Comparison of ENCODE assay signal across 8 cellular contexts in the genomic region with DNA sequence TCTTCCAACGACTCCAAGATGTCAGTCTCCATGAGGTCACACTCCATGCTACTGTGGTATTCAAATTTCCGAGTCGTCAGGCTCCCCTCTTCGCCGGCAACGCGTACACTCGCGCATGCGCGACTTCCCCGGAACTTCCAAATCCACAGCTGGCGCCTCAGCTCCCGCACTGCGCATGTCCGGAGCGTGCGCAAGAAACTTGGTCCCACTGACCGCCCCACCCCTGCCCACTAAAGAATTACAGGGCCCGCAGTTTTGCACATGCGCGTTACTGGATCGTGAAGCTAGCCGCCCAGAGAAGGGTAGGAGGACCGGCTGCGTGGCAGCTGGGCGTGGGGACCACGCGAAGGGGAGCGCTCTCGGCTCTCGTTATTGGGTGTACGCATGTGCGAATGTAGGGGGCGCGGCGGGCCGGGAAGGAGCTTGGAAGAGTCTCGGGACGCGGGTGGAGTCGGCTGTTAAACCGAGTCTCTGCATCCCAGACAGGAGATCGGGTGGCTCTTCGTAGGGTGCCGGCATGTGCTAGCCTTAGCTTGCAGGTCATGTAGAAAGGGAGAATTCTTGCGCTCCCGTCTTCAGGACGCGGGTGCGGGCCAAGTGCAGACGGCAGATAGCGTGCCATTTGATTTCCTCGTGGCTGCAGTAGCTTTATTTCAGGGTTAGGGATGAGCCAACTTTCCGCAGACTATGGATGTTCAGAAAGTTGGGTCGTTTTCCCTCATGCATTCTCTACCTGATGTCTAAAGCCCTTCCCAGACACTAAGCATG. TPM values are rescaled to one million over a fixed set of nuclear protein-coding genes. Genes with fewer than 3 reads are reported as not detected.
DNase-seq lines count a peak whose midpoint lies in the region; ATAC-seq, FAIRE-seq and TF ChIP-seq lines count a peak whose summit lies in the region.

A gene (minus strand): TSS at position 125 of the 768 bp plus-strand sequence. CDS start 78 bp downstream, at position 47.

- intact Hi-C loops in esophagus muscularis mucosa (cut with DNase I), result no loop called here

- H3K4me3 ChIP-seq in DND-41 (ENCODE audit: low read depth in 1 of 2, low read length in 2 of 2) (peak within 1 kb of the TSS; percentile 43 to 78; a peak in 3 of 4 replicates), esophagus muscularis mucosa (peak within 1 kb of the TSS; percentile 68 to 96 (median 90)), muscle layer of duodenum (ENCODE audit: low read depth in 1 of 2, low read length in 2 of 2) (peak within 1 kb of the TSS; percentile 91 to 99)

- H3K36me3 Mint-ChIP-seq in activated T-cell treated with anti-CD3 and anti-CD28 coated beads, Interleukin-2, amount 50 U/mL, for 72 hours (ENCODE audit: insufficient read depth in 2 of 2), result peaks cover 0 to 3% of the 10 kb centered on the region in 2 donors

- peaks cover 44% of the 10 kb centered on the region for H3K4me1 Mint-ChIP-seq in activated T-cell treated with anti-CD3 and anti-CD28 coated beads, Interleukin-2, amount 50 U/mL, for 72 hours (ENCODE audit: low read depth)

- H3K27me3 ChIP-seq in DND-41 (ENCODE audit: insufficient read depth, low read length, poor library complexity) (no peaks in the 10 kb centered on the region), esophagus muscularis mucosa (no peaks in the 10 kb centered on the region), muscle layer of duodenum (ENCODE audit: low read depth, low read length) (no peaks in the 10 kb centered on the region)

- H3K27ac Mint-ChIP-seq in activated T-cell treated with anti-CD3 and anti-CD28 coated beads, Interleukin-2, amount 50 U/mL, for 72 hours, result peak within 1 kb of the TSS; percentile 94

- H3K4me3 Mint-ChIP-seq in activated T-cell treated with anti-CD3 and anti-CD28 coated beads, Interleukin-2, amount 50 U/mL, for 72 hours, result peak within 1 kb of the TSS; percentile 90 to 99

- ATAC-seq in DND-41 (ENCODE audit: insufficient read depth, low read depth) (peak; percentile 89), GM21786 (IDR thresholded peaks at IDR 0.05; ENCODE audit: unreplicated experiment) (peak; percentile 92)
- ATAC-seq in activated T-cell treated with anti-CD3 and anti-CD28 coated beads, Interleukin-2, amount 50 U/mL, for 72 hours (replicated peaks in 1 of 2), result peak; percentile 89 to 90

- H3K36me3 ChIP-seq in DND-41 (ENCODE audit: insufficient read depth, low read length) (peaks cover 10% of the 10 kb centered on the region; the same call in 1 of the 2 replicates), KOPT-K1 (ENCODE audit: insufficient read depth, low read length) (peaks cover 9% of the 10 kb centered on the region), esophagus muscularis mucosa (peaks cover 0 to 5% (median 3%) of the 10 kb centered on the region in 4 donors), muscle layer of duodenum (ENCODE audit: control insufficient read depth in 1 of 2, insufficient read depth in 2 of 2, low read length in 2 of 2) (peaks cover 3 to 7% of the 10 kb centered on the region in 2 donors)

- H3K4me2 ChIP-seq in DND-41 (ENCODE audit: insufficient read depth, low read length), result peak within 1 kb of the TSS; percentile 84

- H2AFZ ChIP-seq in DND-41 (ENCODE audit: low read depth, low read length), result peak within 1 kb of the TSS; percentile 84

- H3K9ac ChIP-seq in DND-41 (ENCODE audit: low read depth, low read length), result peak within 1 kb of the TSS; percentile 64

- peak; percentile 90 for FAIRE-seq in RCC 7860 (lab: Jason Lieb, UNC)

- peak; percentile 9 for TF ChIP-seq POLR2A in esophagus muscularis mucosa (IDR thresholded peaks at IDR 0.05; ENCODE audit: low read depth)

- under 1% methylated on average over 48 of the region's 56 CpGs for WGBS in esophagus muscularis mucosa

- peaks cover 50% of the 10 kb centered on the region for H3K79me2 ChIP-seq in DND-41 (ENCODE audit: insufficient read depth, low read length)

- H3K9me3 Mint-ChIP-seq in activated T-cell treated with anti-CD3 and anti-CD28 coated beads, Interleukin-2, amount 50 U/mL, for 72 hours, result no peaks in the 10 kb centered on the region

- H4K20me1 ChIP-seq in DND-41 (ENCODE audit: insufficient read depth, low read length), result no peaks in the 10 kb centered on the region

- H3K9me3 ChIP-seq in DND-41 (ENCODE audit: insufficient read depth, low read length, severe bottlenecking) (no peaks in the 10 kb centered on the region), KOPT-K1 (ENCODE audit: insufficient read depth, low read length, poor library complexity, severe bottlenecking) (no peaks in the 10 kb centered on the region), esophagus muscularis mucosa (no peaks in the 10 kb centered on the region), muscle layer of duodenum (ENCODE audit: control insufficient read depth in 1 of 2, low read length in 2 of 2) (no peaks in the 10 kb centered on the region)

- peaks cover 35% of the 10 kb centered on the region for H3K4me1 ChIP-seq in DND-41 (ENCODE audit: insufficient read depth, low read length)
- peaks cover 13 to 42% (median 39%) of the 10 kb centered on the region in 4 donors for H3K4me1 ChIP-seq in esophagus muscularis mucosa
- peaks cover 8 to 21% of the 10 kb centered on the region in 2 donors for H3K4me1 ChIP-seq in muscle layer of duodenum (ENCODE audit: control insufficient read depth in 1 of 2, insufficient read depth in 2 of 2, low read length in 2 of 2)

- peak; percentile 30 for TF ChIP-seq CTCF in DND-41 (IDR thresholded peaks at IDR 0.05; ENCODE audit: borderline replicate concordance, extremely low read depth, low read length, poor library complexity, severe bottlenecking)
- TF ChIP-seq CTCF in esophagus muscularis mucosa (IDR thresholded peaks at IDR 0.05), result no peak

- no peak for TF ChIP-seq EP300 in esophagus muscularis mucosa (IDR thresholded peaks at IDR 0.05)

- H3K27ac ChIP-seq in DND-41 (ENCODE audit: low read length), result peak within 1 kb of the TSS; percentile 76
- peak within 1 kb of the TSS; percentile 74 for H3K27ac ChIP-seq in KOPT-K1 (ENCODE audit: low read depth, low read length, poor library complexity, severe bottlenecking)
- peak within 1 kb of the TSS; percentile 85 to 89 (median 88) for H3K27ac ChIP-seq in esophagus muscularis mucosa (replicated peaks in 1 of 4)
- H3K27ac ChIP-seq in muscle layer of duodenum (ENCODE audit: low read length), result peak within 1 kb of the TSS; percentile 70

- H3K27me3 Mint-ChIP-seq in activated T-cell treated with anti-CD3 and anti-CD28 coated beads, Interleukin-2, amount 50 U/mL, for 72 hours (ENCODE audit: low read depth), result no peaks in the 10 kb centered on the region

- peak; percentile 98 for DNase-seq in DND-41
- peak; percentile 97 for DNase-seq in RCC 7860 (ENCODE audit: low spot score)
- peak; percentile 97 for DNase-seq in activated T-cell treated with anti-CD3 and anti-CD28 coated beads, Interleukin-2, amount 50 U/mL, for 72 hours
- DNase-seq in esophagus muscularis mucosa (ENCODE audit: extremely low spot score), result peak; percentile 99
- peak; percentile 99 for DNase-seq in stimulated activated CD8-positive, alpha-beta memory T cell treated with anti-CD3 and anti-CD28 coated beads, Interleukin-7, amount 100 ng/mL, for 4 hours (ENCODE audit: low read depth in 2 of 2)

RNA-seq across cellular contexts. Expression of the gene that starts here (rescaled TPM):
- 10 to 100 TPM; 20.7 to 21.6 TPM for total RNA-seq in activated T-cell treated with anti-CD3 and anti-CD28 coated beads, Interleukin-2, amount 50 U/mL, for 72 hours
- total RNA-seq in esophagus muscularis mucosa, result 100 to 1,000 TPM in 1 of 4 donors, 10 to 100 TPM in 3; 32.0 to 337 (median 50.3) TPM

Comparison
In these comparisons a context has a peak if more than half of its experiments do, and no peak if none do; other contexts are left out.
1. Peak in every context shown above with its lines: DNase-seq, ATAC-seq, H3K4me3 ChIP-seq and H3K27ac ChIP-seq.